In genomic region chr14:60723218-60724079, GRCh38 we compare ENCODE assay signal across 8 cellular contexts. TPM values are rescaled to one million over a fixed set of nuclear protein-coding genes. Genes with fewer than 3 reads are reported as not detected.
DNase-seq lines count a peak whose midpoint lies in the region; ATAC-seq, FAIRE-seq and TF ChIP-seq lines count a peak whose summit lies in the region.

No MANE protein-coding gene starts in this region.

- H3K27ac ChIP-seq in pancreas: peak overlapping the region; percentile 49 to 81 (median 76)

- no peak for TF ChIP-seq CTCF in pancreas (IDR thresholded peaks at IDR 0.05)

- H3K27me3 Mint-ChIP-seq in activated naive CD4-positive, alpha-beta T cell treated with anti-CD3 and anti-CD28 coated beads for 36 hours (ENCODE audit: low read depth): peaks cover 71% of the 10 kb centered on the region

- DNase-seq in DMS153 (lab: John Stamatoyannopoulos, UW): peak; percentile 49
- DNase-seq in DMS153 treated with DMSO at 0.1 percent for 48 hours (lab: John Stamatoyannopoulos, UW; ENCODE audit: unreplicated experiment): no peak
- peak; percentile 37 to 69 for DNase-seq in NCI-H526 (lab: John Stamatoyannopoulos, UW)
- DNase-seq in activated naive CD4-positive, alpha-beta T cell treated with anti-CD3 and anti-CD28 coated beads for 36 hours: peak; percentile 50
- DNase-seq in head of caudate nucleus: peak in 25 of 42 donors; percentile 4 to 51 (median 18)
- DNase-seq in pancreas: peak; percentile 48 to 83 (median 60)

- no peak for FAIRE-seq in pancreas (lab: Jason Lieb, UNC)

- intact Hi-C loops in activated naive CD4-positive, alpha-beta T cell treated with anti-CD3 and anti-CD28 coated beads for 36 hours (cut with micrococcal nuclease): loop anchor here (2.0 to 10.0 kb wide), 4 partner anchors 144 to 479 kb away; partner anchors contain the start of gene PPM1A
- intact Hi-C loops in head of caudate nucleus (cut with DNase I) (loop anchor here (5.0 kb wide), 1 partner anchor 66 kb away; no protein-coding TSS in a partner anchor), pancreas (cut with DNase I) (no loop called here)

- no peaks in the 10 kb centered on the region for H3K9me3 Mint-ChIP-seq in activated naive CD4-positive, alpha-beta T cell treated with anti-CD3 and anti-CD28 coated beads for 36 hours

- no peaks in the 10 kb centered on the region for H3K36me3 ChIP-seq in pancreas

- peaks cover 19% of the 10 kb centered on the region for H3K4me1 Mint-ChIP-seq in activated naive CD4-positive, alpha-beta T cell treated with anti-CD3 and anti-CD28 coated beads for 36 hours (ENCODE audit: low read depth)

- ATAC-seq in HG02588 (IDR thresholded peaks at IDR 0.05; ENCODE audit: unreplicated experiment) (peak; percentile 37), pancreas (peak; percentile 44 to 58 (median 52)), GM18520 (IDR thresholded peaks at IDR 0.05; ENCODE audit: unreplicated experiment) (no peak)

- H3K4me1 ChIP-seq in pancreas: no peaks in the 10 kb centered on the region

- no peak overlapping the region for H3K27ac Mint-ChIP-seq in activated naive CD4-positive, alpha-beta T cell treated with anti-CD3 and anti-CD28 coated beads for 36 hours

- no peaks in the 10 kb centered on the region for H3K36me3 Mint-ChIP-seq in activated naive CD4-positive, alpha-beta T cell treated with anti-CD3 and anti-CD28 coated beads for 36 hours (ENCODE audit: low read depth)

- no peaks in the 10 kb centered on the region for H3K27me3 ChIP-seq in pancreas

- no peaks in the 10 kb centered on the region for H3K9me3 ChIP-seq in pancreas

- H3K4me3 ChIP-seq in pancreas: peak overlapping the region; percentile 53 to 82 (median 71)

- CTCF ChIA-PET in activated naive CD4-positive, alpha-beta T cell treated with anti-CD3 and anti-CD28 coated beads for 36 hours (lab: Charles Lee): no interaction called here

- H3K4me3 Mint-ChIP-seq in activated naive CD4-positive, alpha-beta T cell treated with anti-CD3 and anti-CD28 coated beads for 36 hours: peak overlapping the region; percentile 78

- WGBS in pancreas, 2 donors: 0 to 1% methylated on average over 78 to 88 of the region's 88 CpGs

RNA-seq across cellular contexts. Expression of gene SIX4, which starts 0.7 kb away (rescaled TPM):
- not detected for total RNA-seq in activated naive CD4-positive, alpha-beta T cell treated with anti-CD3 and anti-CD28 coated beads for 36 hours
- 1 to 10 TPM; 1.3 to 4.1 (median 2.4) TPM for total RNA-seq in pancreas
- under 1 TPM; 0.33 to 0.65 TPM for polyA plus RNA-seq in pancreas

RNA-seq across cellular contexts. Expression of gene MNAT1, which starts 11.1 kb away (rescaled TPM):
- total RNA-seq in activated naive CD4-positive, alpha-beta T cell treated with anti-CD3 and anti-CD28 coated beads for 36 hours: 10 to 100 TPM; 44.0 to 44.2 TPM
- 10 to 100 TPM in 5 of 6 donors, 1 to 10 TPM in 1; 8.0 to 15.6 (median 12.9) TPM for total RNA-seq in pancreas
- 10 to 100 TPM in 1 of 2 donors, 1 to 10 TPM in 1; 6.9 to 12.2 TPM for polyA plus RNA-seq in pancreas

Comparison
In these comparisons a context has a peak if more than half of its experiments do, and no peak if none do; other contexts are left out.
1. intact Hi-C loops: an anchor here in activated naive CD4-positive, alpha-beta T cell treated with anti-CD3 and anti-CD28 coated beads for 36 hours (2.0 to 10.0 kb wide) and head of caudate nucleus (5.0 kb wide); none called in pancreas.